ENCODE assay signal across 3 cellular contexts in genomic region chr3:31189971-31190370, GRCh38.
"Had no signal": no experiment of that assay in that cellular context is flagged by ENCODE, and none has a peak within 500 bp of the region (broad histone marks: within the 10 kb centered on the region; RNA-seq: fewer than 3 reads in every experiment).

No MANE protein-coding gene starts in this region.

- DNase-seq: GDM1, GF-D8 had no signal

- H3K4me3 ChIP-seq: GM12878 had no signal
